Comparison of ENCODE assay signal across 8 cellular contexts in the genomic region with DNA sequence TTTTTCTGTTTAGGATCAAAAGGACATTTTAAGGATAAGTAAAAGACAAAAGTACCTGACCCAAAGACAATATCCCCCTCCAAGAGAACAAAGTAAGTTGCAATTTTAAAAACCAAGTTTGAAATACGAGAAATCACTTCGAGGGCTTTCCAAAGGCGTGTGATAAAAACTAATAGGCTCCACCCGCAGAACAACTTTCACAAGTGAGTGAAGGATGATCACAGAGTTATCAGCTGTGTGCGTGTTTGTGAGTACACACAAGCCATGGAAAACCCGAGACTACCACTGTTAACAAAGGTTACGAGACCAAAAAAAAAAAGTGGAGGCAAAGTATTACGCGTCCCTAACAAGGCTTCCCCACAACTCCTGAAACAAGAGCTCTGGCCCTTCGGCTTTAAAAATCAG.
DNase-seq lines count a peak whose midpoint lies in the region; ATAC-seq and TF ChIP-seq lines count a peak whose summit lies in the region.

No MANE protein-coding gene starts in this region.

- no peaks in the 10 kb centered on the region for H3K27me3 ChIP-seq in HL-60 (ENCODE audit: insufficient read depth, poor library complexity, severe bottlenecking)

- peak overlapping the region; percentile 86 for H3K27ac ChIP-seq in HL-60 (replicated peaks)
- H3K27ac ChIP-seq in angular gyrus (ENCODE audit: low read depth, low read length): peak overlapping the region; percentile 79

- peak overlapping the region; percentile 94 for H3K4me3 ChIP-seq in HL-60 (replicated peaks; ENCODE audit: insufficient read depth, low read length)

- ATAC-seq in stimulated activated naive CD8-positive, alpha-beta T cell treated with anti-CD3 and anti-CD28 coated beads, Interleukin-15, Interleukin-2, amounts not matched to agents 100 U/mL and 50 U/mL, for 24 hours: peak; percentile 1
- no peak for ATAC-seq in GM21447 (IDR thresholded peaks at IDR 0.05; ENCODE audit: unreplicated experiment)

- DNase-seq in DMS53 treated with DMSO at 0.1 percent for 48 hours (lab: John Stamatoyannopoulos, UW; ENCODE audit: unreplicated experiment) (peak; percentile 46), HL-60 (ENCODE audit: low read depth in 1 of 2, low spot score in 1 of 2) (no peak), inferior parietal cortex (ENCODE audit: extremely low spot score) (peak; percentile 20), GM20000 (ENCODE audit: low spot score) (no peak)
- DNase-seq in stimulated activated naive CD8-positive, alpha-beta T cell treated with anti-CD3 and anti-CD28 coated beads, Interleukin-15, Interleukin-2, amounts not matched to agents 100 U/mL and 50 U/mL, for 24 hours: no peak
- no peak for DNase-seq in activated effector memory CD4-positive, alpha-beta T cell treated with anti-CD3 and anti-CD28 coated beads, Interleukin-2, amount 50 U/mL, for 16 hours

- TF ChIP-seq CTCF in HL-60 (IDR thresholded peaks at IDR 0.05; ENCODE audit: insufficient read depth, low read length) (no peak), GM20000 (IDR thresholded peaks at IDR 0.05; ENCODE audit: extremely low read depth, missing control alignments) (no peak)

Comparison
In these comparisons a context has a peak if more than half of its experiments do, and no peak if none do; other contexts are left out.
1. DNase-seq: peak in DMS53 treated with DMSO at 0.1 percent for 48 hours (single experiment) and inferior parietal cortex (single experiment); none in HL-60 (0 of 2), stimulated activated naive CD8-positive, alpha-beta T cell treated with anti-CD3 and anti-CD28 coated beads, Interleukin-15, Interleukin-2, amounts not matched to agents 100 U/mL and 50 U/mL, for 24 hours (single experiment), GM20000 (single experiment) and activated effector memory CD4-positive, alpha-beta T cell treated with anti-CD3 and anti-CD28 coated beads, Interleukin-2, amount 50 U/mL, for 16 hours (single experiment).